18 cellular contexts compared by ENCODE assay signal in the genomic region with DNA sequence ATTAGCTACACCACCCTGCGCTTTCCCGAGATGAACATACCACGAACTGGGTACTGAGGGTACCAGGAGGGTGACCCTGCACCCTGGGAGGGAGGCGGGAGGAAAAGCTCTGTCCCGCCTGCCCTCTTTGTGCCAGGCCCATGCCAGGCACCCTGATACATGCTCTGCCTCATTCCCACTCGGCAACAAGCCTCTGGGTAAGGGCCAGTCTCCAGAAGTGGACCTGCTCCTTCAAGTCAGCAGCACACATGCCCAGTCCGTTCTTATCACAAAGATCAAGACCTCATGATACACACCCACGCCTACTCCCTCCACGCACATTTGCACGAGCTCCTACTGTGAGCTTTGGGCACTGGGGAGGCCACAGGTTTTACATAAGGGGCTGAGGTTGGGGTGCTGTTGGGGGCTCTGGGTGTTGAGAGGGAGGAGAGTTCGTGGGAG. TPM values are rescaled to one million over a fixed set of nuclear protein-coding genes. Genes with fewer than 3 reads are reported as not detected.
DNase-seq lines count a peak whose midpoint lies in the region; ATAC-seq and TF ChIP-seq lines count a peak whose summit lies in the region.
"Had no signal": no experiment of that assay in that cellular context is flagged by ENCODE, and none has a peak within 500 bp of the region (broad histone marks: within the 10 kb centered on the region; RNA-seq: fewer than 3 reads in every experiment).

No MANE protein-coding gene starts in this region.

- CTCF ChIA-PET in activated CD4-positive, alpha-beta T cell treated with anti-CD3 and anti-CD28 coated beads for 36 hours (lab: Charles Lee) = no interaction called here
- CTCF ChIA-PET in PC-9 (lab: Charles Lee) = no interaction called here

- intact Hi-C loops in activated CD4-positive, alpha-beta T cell treated with anti-CD3 and anti-CD28 coated beads for 36 hours (cut with DNase I, micrococcal nuclease) = loop anchor here (2.0 to 5.0 kb wide), 2 partner anchors 202 to 205 kb away; a partner anchor contains a TSS
- intact Hi-C loops in spleen (cut with DNase I; ENCODE audit: low total_unique reads) (no loop called here), PC-9 (cut with micrococcal nuclease; ENCODE audit: unreplicated experiment) (no loop called here)

- H3K9me3 ChIP-seq in spleen = no peaks in the 10 kb centered on the region
- H3K9me3 ChIP-seq in PC-9 (ENCODE audit: insufficient read depth, low read depth) = no peaks in the 10 kb centered on the region
- H3K9me3 ChIP-seq: upper lobe of left lung had no signal

- BruUV-seq in PC-9 (replicated peaks; lab: Mats Ljungman, UMichigan) = no TSS peak

- peak overlapping the region; percentile 99 for H3K27ac Mint-ChIP-seq in activated CD4-positive, alpha-beta T cell treated with anti-CD3 and anti-CD28 coated beads for 36 hours
- peak overlapping the region; percentile 98 to 99 (median 99) for H3K27ac Mint-ChIP-seq in IgD-negative memory B cell

- peaks cover 24 to 100% (median 59%) of the 10 kb centered on the region in 6 donors for H3K4me1 ChIP-seq in spleen
- H3K4me1 ChIP-seq in PC-9 (replicated peaks; ENCODE audit: insufficient read depth) = no peaks in the 10 kb centered on the region

- H3K79me2 ChIP-seq in PC-9 (ENCODE audit: low read depth) = no peaks in the 10 kb centered on the region

- H3K27me3 Mint-ChIP-seq in activated CD4-positive, alpha-beta T cell treated with anti-CD3 and anti-CD28 coated beads for 36 hours = peaks cover 3% of the 10 kb centered on the region
- H3K27me3 Mint-ChIP-seq in IgD-negative memory B cell = peaks cover 2% of the 10 kb centered on the region

- H3K27me3 ChIP-seq in spleen (replicated peaks in 1 of 7) (peaks cover 0 to 11% (median 0%) of the 10 kb centered on the region in 7 donors), PC-9 (ENCODE audit: insufficient read depth, low read depth) (no peaks in the 10 kb centered on the region)
- H3K27me3 ChIP-seq: upper lobe of left lung had no signal

- no peak for TF ChIP-seq POLR2A in spleen (IDR thresholded peaks at IDR 0.05)

- H3K36me3 Mint-ChIP-seq in activated CD4-positive, alpha-beta T cell treated with anti-CD3 and anti-CD28 coated beads for 36 hours (ENCODE audit: low read depth) = no peaks in the 10 kb centered on the region
- peaks cover 4% of the 10 kb centered on the region for H3K36me3 Mint-ChIP-seq in IgD-negative memory B cell

- no peaks in the 10 kb centered on the region for H3K9me2 ChIP-seq in PC-9 (ENCODE audit: insufficient read depth)

- WGBS in spleen, 5 donors = 64 to 77% (median 75%) methylated on average over 9 to 11 of the region's 11 CpGs

- H3K9me3 Mint-ChIP-seq in activated CD4-positive, alpha-beta T cell treated with anti-CD3 and anti-CD28 coated beads for 36 hours (ENCODE audit: low read depth) = no peaks in the 10 kb centered on the region
- H3K9me3 Mint-ChIP-seq in IgD-negative memory B cell = peaks cover 0 to 3% (median 0%) of the 10 kb centered on the region in 3 donors

- H3F3A ChIP-seq in PC-9 (ENCODE audit: insufficient read depth, low read depth) = 0 out of 2 replicates have a peak, but pooled peaks cover 3% of the 10 kb centered on the region

- TF ChIP-seq CTCF in coronary artery (IDR thresholded peaks at IDR 0.05) (no peak), spleen (IDR thresholded peaks at IDR 0.05 in 8 of 11, conservative IDR thresholded peaks at IDR 0.05 in 3 of 11) (no peak), PC-9 (conservative IDR thresholded peaks at IDR 0.05) (no peak)

- DNase-seq in activated CD4-positive, alpha-beta T cell treated with anti-CD3 and anti-CD28 coated beads for 36 hours = peak; percentile 32
- no peak for DNase-seq in activated CD4-positive, alpha-beta T cell treated with anti-CD3 and anti-CD28 coated beads, Interleukin-2, amount 50 U/mL, for 4 hours
- DNase-seq in coronary artery (ENCODE audit: low spot score) (peak; percentile 45), spleen (peak; percentile 73), substantia nigra (lab: John Stamatoyannopoulos, UW) (no peak), PC-9 (no peak)
- DNase-seq: GDM1; hippocampal formation; left colon; NCI-H1417; retina; stimulated activated CD4-positive, alpha-beta T cell treated with anti-CD3 and anti-CD28 coated beads, Interleukin-1b, Interleukin-23, amount 100 ng/mL, for 48 hours had no signal

- no peak overlapping the region for H3K4me2 ChIP-seq in PC-9

- H3K27ac ChIP-seq in coronary artery (no peak overlapping the region), spleen (peak overlapping the region in 4 of 8 donors; percentile 81 to 93 (median 88)), substantia nigra (ENCODE audit: low read depth, low read length, poor library complexity, severe bottlenecking) (no peak overlapping the region), PC-9 (no peak overlapping the region)
- H3K27ac ChIP-seq: upper lobe of left lung had no signal

- peak overlapping the region; percentile 67 for H3K4me3 Mint-ChIP-seq in activated CD4-positive, alpha-beta T cell treated with anti-CD3 and anti-CD28 coated beads for 36 hours
- H3K4me3 Mint-ChIP-seq in IgD-negative memory B cell = peak overlapping the region; percentile 40 to 92 (median 73)

- no peak overlapping the region for H2AFZ ChIP-seq in PC-9

- POLR2A ChIA-PET in activated CD4-positive, alpha-beta T cell treated with anti-CD3 and anti-CD28 coated beads for 36 hours (lab: Charles Lee) = no interaction called here
- POLR2A ChIA-PET in PC-9 (lab: Charles Lee; ENCODE audit: unreplicated experiment) = no interaction called here

- H4K20me1 ChIP-seq in PC-9 (ENCODE audit: insufficient read depth) = no peaks in the 10 kb centered on the region

- H3K4me3 ChIP-seq in coronary artery (no peak overlapping the region), spleen (no peak overlapping the region), PC-9 (no peak overlapping the region)
- H3K4me3 ChIP-seq: upper lobe of left lung had no signal

- ATAC-seq in activated CD4-positive, alpha-beta T cell treated with anti-CD3 and anti-CD28 coated beads for 36 hours = no peak
- ATAC-seq in HG02759 (IDR thresholded peaks at IDR 0.05; ENCODE audit: unreplicated experiment) = no peak
- ATAC-seq: left colon had no signal

- H3K36me3 ChIP-seq in spleen (peaks cover 0 to 52% (median 4%) of the 10 kb centered on the region in 6 donors), PC-9 (ENCODE audit: low read depth) (0 out of 2 replicates have a peak, but pooled peaks cover 4% of the 10 kb centered on the region)
- H3K36me3 ChIP-seq: upper lobe of left lung had no signal

- H3K4me1 Mint-ChIP-seq in activated CD4-positive, alpha-beta T cell treated with anti-CD3 and anti-CD28 coated beads for 36 hours = peaks cover 36% of the 10 kb centered on the region
- H3K4me1 Mint-ChIP-seq in IgD-negative memory B cell = peaks cover 41 to 58% (median 56%) of the 10 kb centered on the region in 3 donors

RNA-seq across cellular contexts. Expression of a gene that starts 2.0 kb away (rescaled TPM):
- total RNA-seq in activated CD4-positive, alpha-beta T cell treated with anti-CD3 and anti-CD28 coated beads for 36 hours = under 1 TPM; 0.23 to 0.35 TPM
- polyA plus RNA-seq in IgD-negative memory B cell (0.24 TPM), spleen (under 1 TPM; 0.18 to 0.52 (median 0.26) TPM)
- total RNA-seq in spleen (under 1 TPM in 4 of 7 donors, not detected in 3; 0.16 to 0.32 (median 0.28) TPM), PC-9 (2021) (0.23 and 0.44 TPM in 2 replicates)
- total RNA-seq: astrocyte, esophagus mucosa, myocyte had no signal

RNA-seq across cellular contexts. Expression of a gene that starts 12.6 kb away (rescaled TPM):
- total RNA-seq in activated CD4-positive, alpha-beta T cell treated with anti-CD3 and anti-CD28 coated beads for 36 hours = 1 to 10 TPM; 2.4 to 3.1 TPM
- polyA plus RNA-seq in IgD-negative memory B cell (not detected), spleen (under 1 TPM; 0.30 to 0.45 (median 0.33) TPM)
- total RNA-seq in spleen (1 to 10 TPM in 4 of 7 donors, under 1 TPM in 2, not detected in 1; 0.55 to 3.2 (median 2.0) TPM), PC-9 (2021) (not detected in 2 replicates)
- total RNA-seq: astrocyte, esophagus mucosa, left colon, myocyte had no signal

RNA-seq across cellular contexts. Expression of a gene that starts 16.7 kb away (rescaled TPM):
- total RNA-seq in activated CD4-positive, alpha-beta T cell treated with anti-CD3 and anti-CD28 coated beads for 36 hours = 1 to 10 TPM; 3.5 to 4.1 TPM
- 494 TPM for polyA plus RNA-seq in IgD-negative memory B cell
- total RNA-seq in spleen = 100 to 1,000 TPM; 251 to 446 (median 339) TPM
- 100 to 1,000 TPM; 292 to 445 (median 394) TPM for polyA plus RNA-seq in spleen
- total RNA-seq in PC-9 (2021) = 28.1 and 29.8 TPM in 2 replicates
- total RNA-seq: astrocyte had no signal

RNA-seq across cellular contexts. Expression of a gene that starts 25.2 kb away (rescaled TPM):
- total RNA-seq in activated CD4-positive, alpha-beta T cell treated with anti-CD3 and anti-CD28 coated beads for 36 hours = 1 to 10 TPM in 1 of 2 experiments, under 1 TPM in 1; 0.54 to 1.1 TPM
- polyA plus RNA-seq in IgD-negative memory B cell (not detected), spleen (under 1 TPM in 1 of 3 donors, not detected in 2; 0.09 TPM)
- total RNA-seq in spleen (under 1 TPM in 3 of 7 donors, not detected in 4; 0.60 to 0.67 (median 0.66) TPM), PC-9 (2021) (not detected in 2 replicates)
- total RNA-seq: astrocyte, esophagus mucosa, left colon, myocyte had no signal

RNA-seq across cellular contexts. Expression of a gene that starts 53.7 kb away (rescaled TPM):
- total RNA-seq in activated CD4-positive, alpha-beta T cell treated with anti-CD3 and anti-CD28 coated beads for 36 hours = under 1 TPM; 0.19 to 0.34 TPM
- 0.25 TPM for polyA plus RNA-seq in IgD-negative memory B cell
- 10 to 100 TPM in 3 of 7 donors, under 1 TPM in 2, not detected in 2; 0.26 to 55.2 (median 35.1) TPM for total RNA-seq in spleen
- under 1 TPM; 0.07 to 0.42 (median 0.16) TPM for polyA plus RNA-seq in spleen
- total RNA-seq in PC-9 (2021) = 13.4 and 15.3 TPM in 2 replicates
- total RNA-seq: astrocyte, esophagus mucosa, left colon, myocyte had no signal

Comparison
In these comparisons a context has a peak if more than half of its experiments do, and no peak if none do; other contexts are left out.
1. DNase-seq: peak in activated CD4-positive, alpha-beta T cell treated with anti-CD3 and anti-CD28 coated beads for 36 hours (single experiment), coronary artery (single experiment) and spleen (single experiment); none in activated CD4-positive, alpha-beta T cell treated with anti-CD3 and anti-CD28 coated beads, Interleukin-2, amount 50 U/mL, for 4 hours (0 of 2), substantia nigra (0 of 49) and PC-9 (0 of 2).
2. intact Hi-C loops: an anchor here in activated CD4-positive, alpha-beta T cell treated with anti-CD3 and anti-CD28 coated beads for 36 hours (2.0 to 5.0 kb wide); none called in spleen and PC-9.